14 cellular contexts compared by ENCODE assay signal in genomic region chr15:52309154-52309548, GRCh38.
A peak's percentile ranks its signal among the peaks of the same experiment; 100 is the strongest.
DNase-seq lines count a peak whose midpoint lies in the region; ATAC-seq lines count a peak whose summit lies in the region.
"Had no signal": no experiment of that assay in that cellular context is flagged by ENCODE, and none has a peak within 500 bp of the region (broad histone marks: within the 10 kb centered on the region; RNA-seq: fewer than 3 reads in every experiment).

No MANE protein-coding gene starts in this region.

- no peak overlapping the region for H3K4me3 Mint-ChIP-seq in stimulated activated effector memory CD8-positive, alpha-beta T cell treated with anti-CD3 and anti-CD28 coated beads, Interleukin-12 subunit alpha, Interleukin-12 subunit beta, amount 100 ng/mL, for 72 hours
- H3K4me3 Mint-ChIP-seq: activated CD8-positive, alpha-beta memory T cell treated with anti-CD3 and anti-CD28 coated beads, Interleukin-2, amount 10 ng/mL, durations not matched to agents 7 days and 5 days; T-helper 2 cell treated with Interferon-gamma antibody and Interleukin-4, amounts not matched to agents 5 μg/mL and 100 μg/mL, for 36 hours had no signal

- no peaks in the 10 kb centered on the region for H3K9me3 Mint-ChIP-seq in stimulated activated effector memory CD8-positive, alpha-beta T cell treated with anti-CD3 and anti-CD28 coated beads, Interleukin-12 subunit alpha, Interleukin-12 subunit beta, amount 100 ng/mL, for 72 hours
- H3K9me3 Mint-ChIP-seq: T-helper 2 cell treated with Interferon-gamma antibody and Interleukin-4, amounts not matched to agents 5 μg/mL and 100 μg/mL, for 36 hours had no signal

- peak; percentile 49 for ATAC-seq in GM19328 (IDR thresholded peaks at IDR 0.05; ENCODE audit: unreplicated experiment)
- peak; percentile 69 for ATAC-seq in GM21825 (IDR thresholded peaks at IDR 0.05; ENCODE audit: unreplicated experiment)
- peak; percentile 55 for ATAC-seq in HG03442 (IDR thresholded peaks at IDR 0.05; ENCODE audit: unreplicated experiment)
- peak; percentile 57 for ATAC-seq in stimulated activated effector memory CD8-positive, alpha-beta T cell treated with anti-CD3 and anti-CD28 coated beads, Interleukin-12 subunit alpha, Interleukin-12 subunit beta, amount 100 ng/mL, for 72 hours
- no peak for ATAC-seq in HG03280 (IDR thresholded peaks at IDR 0.05; ENCODE audit: unreplicated experiment)
- ATAC-seq: activated CD8-positive, alpha-beta memory T cell treated with anti-CD3 and anti-CD28 coated beads, Interleukin-2, amount 10 ng/mL, durations not matched to agents 7 days and 5 days had no signal

- peaks cover 40% of the 10 kb centered on the region for H3K36me3 Mint-ChIP-seq in stimulated activated effector memory CD8-positive, alpha-beta T cell treated with anti-CD3 and anti-CD28 coated beads, Interleukin-12 subunit alpha, Interleukin-12 subunit beta, amount 100 ng/mL, for 72 hours

- no peak overlapping the region for H3K27ac Mint-ChIP-seq in stimulated activated effector memory CD8-positive, alpha-beta T cell treated with anti-CD3 and anti-CD28 coated beads, Interleukin-12 subunit alpha, Interleukin-12 subunit beta, amount 100 ng/mL, for 72 hours
- H3K27ac Mint-ChIP-seq: activated CD8-positive, alpha-beta memory T cell treated with anti-CD3 and anti-CD28 coated beads, Interleukin-2, amount 10 ng/mL, durations not matched to agents 7 days and 5 days; T-helper 2 cell treated with Interferon-gamma antibody and Interleukin-4, amounts not matched to agents 5 μg/mL and 100 μg/mL, for 36 hours had no signal

- DNase-seq in stimulated activated effector memory CD8-positive, alpha-beta T cell treated with anti-CD3 and anti-CD28 coated beads, Interleukin-12 subunit alpha, Interleukin-12 subunit beta, amount 100 ng/mL, for 72 hours (ENCODE audit: low spot score in 2 of 2), result no peak
- DNase-seq in COLO668 (lab: John Stamatoyannopoulos, UW; ENCODE audit: unreplicated experiment) (no peak), NOMO-1 treated with dmso at 0.1 percent for 144 hours (lab: John Stamatoyannopoulos, UW; ENCODE audit: unreplicated experiment) (no peak)
- DNase-seq: activated CD8-positive, alpha-beta memory T cell treated with anti-CD3 and anti-CD28 coated beads, Interleukin-2, amount 10 ng/mL, durations not matched to agents 7 days and 5 days; dorsolateral prefrontal cortex; glutamatergic neuron; NCI-H1048; stimulated activated CD4-positive, alpha-beta T cell treated with anti-CD3 and anti-CD28 coated beads, Interleukin-2, amount 100 ng/mL, for 48 hours; testis had no signal

- H3K4me1 Mint-ChIP-seq in stimulated activated effector memory CD8-positive, alpha-beta T cell treated with anti-CD3 and anti-CD28 coated beads, Interleukin-12 subunit alpha, Interleukin-12 subunit beta, amount 100 ng/mL, for 72 hours, result no peaks in the 10 kb centered on the region
